Comparison of ENCODE assay signal across 32 cellular contexts in genomic region chr4:152240232-152240631, GRCh38.
"Had no signal": no experiment of that assay in that cellular context is flagged by ENCODE, and none has a peak within 500 bp of the region (broad histone marks: within the 10 kb centered on the region; RNA-seq: fewer than 3 reads in every experiment).

No MANE protein-coding gene starts in this region.

- H3K9me3 ChIP-seq: adrenal gland, ascending aorta, body of pancreas, breast epithelium had no signal

- DNase-seq: activated effector memory CD4-positive, alpha-beta T cell treated with anti-CD3 and anti-CD28 coated beads, Interleukin-2, amount 50 U/mL, for 16 hours; activated effector memory CD4-positive, alpha-beta T cell treated with Interleukin-2 at 50 U/mL for 16 hours; activated gamma-delta T cell; activated gamma-delta T cell treated with Interleukin-2 at 50 U/mL for 16 hours; activated naive CD4-positive, alpha-beta T cell; activated naive CD4-positive, alpha-beta T cell treated with anti-CD3 and anti-CD28 coated beads for 36 hours; activated naive CD4-positive, alpha-beta T cell treated with anti-CD3 and anti-CD28 coated beads, Interleukin-2, amount 10 ng/mL, durations not matched to agents 7 days and 5 days; activated naive CD4-positive, alpha-beta T cell treated with anti-CD3 and anti-CD28 coated beads, Interleukin-2, amount 50 U/mL, for 16 hours; activated naive CD4-positive, alpha-beta T cell treated with Interleukin-2 at 50 U/mL for 16 hours; activated naive CD8-positive, alpha-beta T cell treated with anti-CD3 and anti-CD28 coated beads for 36 hours; activated naive CD8-positive, alpha-beta T cell treated with anti-CD3 and anti-CD28 coated beads, Interleukin-2, amount 10 ng/mL, durations not matched to agents 7 days and 5 days; activated naive CD8-positive, alpha-beta T cell treated with anti-CD3 and anti-CD28 coated beads, Interleukin-2, amount 50 U/mL, for 24 hours; activated T-cell treated with anti-CD3 and anti-CD28 coated beads, Interleukin-2, amount 50 U/mL, for 4 hours; activated T-cell treated with anti-CD3 and anti-CD28 coated beads, Interleukin-2, amount 50 U/mL, for 48 hours; activated T-cell treated with anti-CD3 and anti-CD28 coated beads, Interleukin-2, amount 50 U/mL, for 72 hours; adrenal gland; amniotic stem cell; amygdala; anterior cingulate cortex; aorta; body of pancreas; brain microvascular endothelial cell; central memory CD4-positive, alpha-beta T cell; cerebellar nuclear complex had no signal

- H3K36me3 ChIP-seq: adrenal gland, ascending aorta, brain microvascular endothelial cell, breast epithelium, cardiac muscle cell had no signal

- H3K4me3 ChIP-seq: adrenal gland, ascending aorta, body of pancreas, breast epithelium, cardiac muscle cell had no signal

- H3K27ac ChIP-seq: adrenal gland, ascending aorta, body of pancreas, brain microvascular endothelial cell, breast epithelium, cardiac muscle cell had no signal

- ATAC-seq: activated naive CD4-positive, alpha-beta T cell treated with anti-CD3 and anti-CD28 coated beads, Interleukin-2, amount 50 U/mL, for 72 hours; activated naive CD8-positive, alpha-beta T cell treated with anti-CD3 and anti-CD28 coated beads, Interleukin-2, amount 50 U/mL, for 24 hours; activated T-cell treated with anti-CD3 and anti-CD28 coated beads, Interleukin-2, amount 50 U/mL, for 4 hours; activated T-cell treated with anti-CD3 and anti-CD28 coated beads, Interleukin-2, amount 50 U/mL, for 72 hours; activated T-helper 17 cell treated with anti-CD3 and anti-CD28 coated beads, Interleukin-2, amount 50 U/mL, for 72 hours; body of pancreas had no signal

- H3K4me1 ChIP-seq: adrenal gland, ascending aorta, body of pancreas, breast epithelium had no signal

- FAIRE-seq: astrocyte, bronchial epithelial cell, colon had no signal

- H3K27me3 ChIP-seq: adrenal gland, ascending aorta, body of pancreas, brain microvascular endothelial cell, breast epithelium had no signal
